26 cellular contexts compared by ENCODE assay signal in genomic region chrX:35416783-35417182, GRCh38.
"Had no signal": no experiment of that assay in that cellular context is flagged by ENCODE, and none has a peak within 500 bp of the region (broad histone marks: within the 10 kb centered on the region; RNA-seq: fewer than 3 reads in every experiment).

No MANE protein-coding gene starts in this region.

- H3K27me3 ChIP-seq: colonic mucosa, esophagus squamous epithelium, gastrocnemius medialis, heart right ventricle, left lung had no signal

- H3K27ac ChIP-seq: colonic mucosa, epithelial cell of prostate, esophagus squamous epithelium, gastrocnemius medialis, heart right ventricle, left lung, lower lobe of right lung had no signal

- H3K9me3 ChIP-seq: colonic mucosa, esophagus squamous epithelium, gastrocnemius medialis, heart right ventricle, left lung, lower lobe of right lung, mucosa of descending colon had no signal

- DNase-seq: colonic mucosa; cortex of kidney; effector CD8-positive, alpha-beta T cell; effector memory CD8-positive, alpha-beta T cell; endodermal cell; erythroblast; esophagus squamous epithelium; foreskin fibroblast; foreskin melanocyte; gastrocnemius medialis; glutamatergic neuron; head of caudate nucleus; heart right ventricle; hippocampal formation; left cardiac atrium; left lung; left ventricle myocardium superior; lower lobe of right lung; mesenchymal stem cell; mucosa of descending colon; naive B cell had no signal

- H3K4me1 ChIP-seq: colonic mucosa, esophagus squamous epithelium, gastrocnemius medialis, heart right ventricle, left lung, lower lobe of right lung had no signal

- H3K36me3 ChIP-seq: colonic mucosa, esophagus squamous epithelium, gastrocnemius medialis, heart right ventricle, left lung, lower lobe of right lung had no signal

- H3K4me3 ChIP-seq: colonic mucosa, esophagus squamous epithelium, gastrocnemius medialis, heart right ventricle, left lung, lower lobe of right lung, mucosa of descending colon had no signal

- FAIRE-seq: endometrium, islet of Langerhans, keratinocyte had no signal

- ATAC-seq: effector memory CD8-positive, alpha-beta T cell; esophagus mucosa; gastrocnemius medialis; heart right ventricle; left cardiac atrium; left lung; left ventricle myocardium superior; lower lobe of right lung; mucosa of descending colon had no signal
